Comparison of ENCODE assay signal across 37 cellular contexts in the genomic region with DNA sequence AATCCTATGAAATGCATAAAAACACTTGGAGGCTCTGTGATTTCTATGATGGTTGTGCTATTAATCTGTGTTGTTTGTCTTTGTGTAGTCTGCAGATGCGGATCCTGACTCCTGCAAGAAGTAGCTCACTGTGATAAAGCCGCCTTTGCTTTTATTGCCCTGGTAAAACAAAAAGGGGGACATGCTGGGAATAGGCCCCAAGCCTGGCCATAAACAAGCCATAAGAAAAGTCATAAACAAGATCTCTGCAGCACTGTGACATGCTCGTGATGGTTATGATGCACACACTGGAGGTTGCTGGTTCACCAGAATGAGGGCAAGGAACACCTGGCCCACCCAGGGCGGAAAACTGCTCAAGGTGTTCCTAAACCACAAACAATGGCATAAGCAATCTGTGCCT. TPM values are rescaled to one million over a fixed set of nuclear protein-coding genes. Genes with fewer than 3 reads are reported as not detected.
"Had no signal": no experiment of that assay in that cellular context is flagged by ENCODE, and none has a peak within 500 bp of the region (broad histone marks: within the 10 kb centered on the region; RNA-seq: fewer than 3 reads in every experiment).

No MANE protein-coding gene starts in this region.

- DNase-seq: Karpas-422, Kasumi-1, MG63, MM.1S, MV-4-11, NCI-H1048, NCI-H1092, NCI-H1092 treated with DMSO at 0.1 percent for 48 hours, NCI-H1105, NCI-H1105 treated with DMSO at 0.1 percent for 48 hours, NCI-H1417, NCI-H1417 treated with DMSO at 0.1 percent for 48 hours, NCI-H1436, NCI-H1436 treated with DMSO at 0.1 percent for 48 hours, NCI-H146, NCI-H1694, NCI-H1694 treated with DMSO at 0.1 percent for 48 hours, NCI-H187, NCI-H187 treated with DMSO at 0.1 percent for 48 hours, NCI-H1930, NCI-H2029, NCI-H2029 treated with DMSO at 0.1 percent for 48 hours, NCI-H2081, NCI-H2081 treated with DMSO at 0.1 percent for 48 hours, NCI-H2107, NCI-H2171, NCI-H2171 treated with DMSO at 0.1 percent for 48 hours, NCI-H2227 treated with DMSO at 0.1 percent for 48 hours, NCI-H226, NCI-H345, NCI-H446, NCI-H446 treated with DMSO at 0.1 percent for 48 hours, NCI-H510A, NCI-H510A treated with DMSO at 0.1 percent for 48 hours had no signal

- H3K36me3 ChIP-seq: MG63 had no signal

- H3K27me3 ChIP-seq: MG63 had no signal

- H3K4me3 ChIP-seq: MG63 had no signal

RNA-seq across cellular contexts. Expression of a gene that starts 36.5 kb away (rescaled TPM):
- total RNA-seq: LHCN-M2, MCF 10A, NCI-H460 had no signal
